8 cellular contexts compared by ENCODE assay signal in genomic region chr5:95283022-95283615, GRCh38. TPM values are rescaled to one million over a fixed set of nuclear protein-coding genes. Genes with fewer than 3 reads are reported as not detected.
A peak's percentile ranks its signal among the peaks of the same experiment; 100 is the strongest.
DNase-seq lines count a peak whose midpoint lies in the region; ATAC-seq and TF ChIP-seq lines count a peak whose summit lies in the region.

No MANE protein-coding gene starts in this region.

- H3K27me3 Mint-ChIP-seq in stimulated activated naive CD8-positive, alpha-beta T cell treated with anti-CD3 and anti-CD28 coated beads, Interleukin-15, Interleukin-2, amounts not matched to agents 100 ng/mL and 50 ng/mL, for 24 hours, result peaks cover 72% of the 10 kb centered on the region
- peaks cover 58% of the 10 kb centered on the region for H3K27me3 Mint-ChIP-seq in activated naive CD8-positive, alpha-beta T cell treated with anti-CD3 and anti-CD28 coated beads, Interleukin-2, amount 10 ng/mL, durations not matched to agents 7 days and 5 days

- H3K4me1 ChIP-seq in left lung, result peaks cover 10 to 24% of the 10 kb centered on the region in 2 donors

- H3K9me3 Mint-ChIP-seq in stimulated activated naive CD8-positive, alpha-beta T cell treated with anti-CD3 and anti-CD28 coated beads, Interleukin-15, Interleukin-2, amounts not matched to agents 100 ng/mL and 50 ng/mL, for 24 hours, result no peaks in the 10 kb centered on the region
- H3K9me3 Mint-ChIP-seq in activated naive CD8-positive, alpha-beta T cell treated with anti-CD3 and anti-CD28 coated beads, Interleukin-2, amount 10 ng/mL, durations not matched to agents 7 days and 5 days, result no peaks in the 10 kb centered on the region

- peak overlapping the region; percentile 47 to 58 for H3K4me3 ChIP-seq in left lung

- no peak overlapping the region for H3K27ac Mint-ChIP-seq in stimulated activated naive CD8-positive, alpha-beta T cell treated with anti-CD3 and anti-CD28 coated beads, Interleukin-15, Interleukin-2, amounts not matched to agents 100 ng/mL and 50 ng/mL, for 24 hours
- no peak overlapping the region for H3K27ac Mint-ChIP-seq in activated naive CD8-positive, alpha-beta T cell treated with anti-CD3 and anti-CD28 coated beads, Interleukin-2, amount 10 ng/mL, durations not matched to agents 7 days and 5 days

- POLR2A ChIA-PET in activated naive CD8-positive, alpha-beta T cell treated with anti-CD3 and anti-CD28 coated beads, Interleukin-2, amount 10 ng/mL, durations not matched to agents 7 days and 5 days (lab: Charles Lee), result no interaction called here

- no peaks in the 10 kb centered on the region for H3K9me3 ChIP-seq in left lung

- intact Hi-C loops in left lung (cut with DNase I), result no loop called here

- no peak for DNase-seq in stimulated activated naive CD8-positive, alpha-beta T cell treated with anti-CD3 and anti-CD28 coated beads, Interleukin-15, Interleukin-2, amounts not matched to agents 100 U/mL and 50 U/mL, for 24 hours
- DNase-seq in activated naive CD8-positive, alpha-beta T cell treated with anti-CD3 and anti-CD28 coated beads, Interleukin-2, amount 10 ng/mL, durations not matched to agents 7 days and 5 days, result no peak
- DNase-seq in left lung, result no peak
- no peak for DNase-seq in activated CD4-positive, CD25-positive, alpha-beta regulatory T cell (lab: John Stamatoyannopoulos, UW)
- no peak for DNase-seq in DMS79 treated with DMSO at 0.1 percent for 48 hours (lab: John Stamatoyannopoulos, UW)

- no peaks in the 10 kb centered on the region for H3K36me3 Mint-ChIP-seq in stimulated activated naive CD8-positive, alpha-beta T cell treated with anti-CD3 and anti-CD28 coated beads, Interleukin-15, Interleukin-2, amounts not matched to agents 100 ng/mL and 50 ng/mL, for 24 hours (ENCODE audit: low read depth)
- H3K36me3 Mint-ChIP-seq in activated naive CD8-positive, alpha-beta T cell treated with anti-CD3 and anti-CD28 coated beads, Interleukin-2, amount 10 ng/mL, durations not matched to agents 7 days and 5 days, result no peaks in the 10 kb centered on the region

- H3K27me3 ChIP-seq in left lung, result peaks cover 60 to 95% of the 10 kb centered on the region in 2 donors

- peak overlapping the region; percentile 68 for H3K4me3 Mint-ChIP-seq in stimulated activated naive CD8-positive, alpha-beta T cell treated with anti-CD3 and anti-CD28 coated beads, Interleukin-15, Interleukin-2, amounts not matched to agents 100 ng/mL and 50 ng/mL, for 24 hours
- peak overlapping the region; percentile 25 for H3K4me3 Mint-ChIP-seq in activated naive CD8-positive, alpha-beta T cell treated with anti-CD3 and anti-CD28 coated beads, Interleukin-2, amount 10 ng/mL, durations not matched to agents 7 days and 5 days

- ATAC-seq in stimulated activated naive CD8-positive, alpha-beta T cell treated with anti-CD3 and anti-CD28 coated beads, Interleukin-15, Interleukin-2, amounts not matched to agents 100 U/mL and 50 U/mL, for 24 hours, result no peak
- ATAC-seq in activated naive CD8-positive, alpha-beta T cell treated with anti-CD3 and anti-CD28 coated beads, Interleukin-2, amount 10 ng/mL, durations not matched to agents 7 days and 5 days (ENCODE audit: low read depth), result no peak
- ATAC-seq in left lung (no peak), GM18870 (IDR thresholded peaks at IDR 0.05; ENCODE audit: unreplicated experiment) (no peak), HG02938 (IDR thresholded peaks at IDR 0.05; ENCODE audit: unreplicated experiment) (no peak)

- H3K27ac ChIP-seq in left lung, result no peak overlapping the region

- H3K4me1 Mint-ChIP-seq in stimulated activated naive CD8-positive, alpha-beta T cell treated with anti-CD3 and anti-CD28 coated beads, Interleukin-15, Interleukin-2, amounts not matched to agents 100 ng/mL and 50 ng/mL, for 24 hours (ENCODE audit: low read depth), result peaks cover 11% of the 10 kb centered on the region
- H3K4me1 Mint-ChIP-seq in activated naive CD8-positive, alpha-beta T cell treated with anti-CD3 and anti-CD28 coated beads, Interleukin-2, amount 10 ng/mL, durations not matched to agents 7 days and 5 days, result peaks cover 7% of the 10 kb centered on the region

- TF ChIP-seq CTCF in left lung (IDR thresholded peaks at IDR 0.05), result no peak

- H3K36me3 ChIP-seq in left lung, result no peaks in the 10 kb centered on the region

RNA-seq across cellular contexts. Expression of gene MCTP1, which starts 1.8 kb away (rescaled TPM):
- 1 to 10 TPM; 1.6 TPM for total RNA-seq in activated naive CD8-positive, alpha-beta T cell treated with anti-CD3 and anti-CD28 coated beads, Interleukin-2, amount 10 ng/mL, durations not matched to agents 7 days and 5 days
- 10 to 100 TPM; 20.0 to 55.1 TPM for total RNA-seq in left lung

Comparison
In these comparisons a context has a peak if more than half of its experiments do, and no peak if none do; other contexts are left out.
1. RNA of gene MCTP1, which starts 1.8 kb away (total RNA-seq): 20.0 to 55.1 TPM in left lung; 1.6 TPM in activated naive CD8-positive, alpha-beta T cell treated with anti-CD3 and anti-CD28 coated beads, Interleukin-2, amount 10 ng/mL, durations not matched to agents 7 days and 5 days; every median in the first group is over 4 times any median in the second.